21 cellular contexts compared by ENCODE assay signal in genomic region chr18:50151876-50152275, GRCh38. TPM values are rescaled to one million over a fixed set of nuclear protein-coding genes. Genes with fewer than 3 reads are reported as not detected.
DNase-seq lines count a peak whose midpoint lies in the region; FAIRE-seq and TF ChIP-seq lines count a peak whose summit lies in the region.
"Had no signal": no experiment of that assay in that cellular context is flagged by ENCODE, and none has a peak within 500 bp of the region (broad histone marks: within the 10 kb centered on the region; RNA-seq: fewer than 3 reads in every experiment).

No MANE protein-coding gene starts in this region.

- CTCF ChIA-PET in GM10248 (lab: Yijun Ruan, JAX) = no interaction called here

- no peak for FAIRE-seq in frontal cortex (lab: Jason Lieb, UNC)
- FAIRE-seq: pancreas, small intestine had no signal

- H3K4me3 ChIP-seq in astrocyte of the spinal cord (ENCODE audit: low read depth, low read length) = no peak overlapping the region
- H3K4me3 ChIP-seq: lower lobe of right lung, pancreas had no signal

- in situ Hi-C loops in astrocyte of the spinal cord (cut with HindIII; ENCODE audit: low sequenced_read_pairs) = no loop called here

- POLR2A ChIA-PET in GM10248 (lab: Yijun Ruan, JAX) = no interaction called here

- TF ChIP-seq CTCF in astrocyte of the spinal cord (IDR thresholded peaks at IDR 0.05; ENCODE audit: low read depth, low read length) (no peak), GM10248 (IDR thresholded peaks at IDR 0.05; ENCODE audit: control extremely low read depth, extremely low read depth, low read depth, missing control alignments) (no peak)

- peak; percentile 26 for DNase-seq in EL
- peak; percentile 25 for DNase-seq in MV-4-11 (lab: John Stamatoyannopoulos, UW)
- peak; percentile 13 for DNase-seq in astrocyte of the spinal cord (ENCODE audit: low read depth, low spot score)
- peak; percentile 85 for DNase-seq in iris pigment epithelial cell (ENCODE audit: low read depth)
- no peak for DNase-seq in medulla oblongata (ENCODE audit: extremely low spot score)
- no peak for DNase-seq in frontal cortex (ENCODE audit: low spot score in 2 of 2)
- DNase-seq in DMS 273 (lab: John Stamatoyannopoulos, UW; ENCODE audit: unreplicated experiment) = no peak
- DNase-seq in GM10248 (ENCODE audit: extremely low spot score) = no peak
- DNase-seq: activated CD8-positive, alpha-beta memory T cell treated with anti-CD3 and anti-CD28 coated beads for 24 hours; AML-193; cerebellar nuclear complex; COR-L47; endodermal cell; lower lobe of right lung; NCI-H1092 treated with DMSO at 0.1 percent for 48 hours; pancreas; Right ventricle myocardium superior; small intestine; T-helper 1 cell had no signal

RNA-seq across cellular contexts. Expression of gene MYO5B, which starts 43.1 kb away (rescaled TPM):
- total RNA-seq in frontal cortex = 9.8 TPM
- total RNA-seq: activated T-helper 1 cell treated with anti-CD3 and anti-CD28 coated beads, Interleukin-12 subunit alpha, Interleukin-12 subunit beta, Interleukin-2, Interleukin-4 antibody, amounts not matched to agents 30 ng/mL and 10 ng/mL and 1 ng/mL, durations not matched to agents 14 hours and 24 hours and 36 hours; G401 had no signal

Comparison
In these comparisons a context has a peak if more than half of its experiments do, and no peak if none do; other contexts are left out.
1. DNase-seq: peak in EL (single experiment), MV-4-11 (single experiment), astrocyte of the spinal cord (single experiment) and iris pigment epithelial cell (single experiment); none in medulla oblongata (single experiment), frontal cortex (0 of 2), DMS 273 (single experiment) and GM10248 (single experiment).